1 cellular context compared by ENCODE assay signal in the genomic region with DNA sequence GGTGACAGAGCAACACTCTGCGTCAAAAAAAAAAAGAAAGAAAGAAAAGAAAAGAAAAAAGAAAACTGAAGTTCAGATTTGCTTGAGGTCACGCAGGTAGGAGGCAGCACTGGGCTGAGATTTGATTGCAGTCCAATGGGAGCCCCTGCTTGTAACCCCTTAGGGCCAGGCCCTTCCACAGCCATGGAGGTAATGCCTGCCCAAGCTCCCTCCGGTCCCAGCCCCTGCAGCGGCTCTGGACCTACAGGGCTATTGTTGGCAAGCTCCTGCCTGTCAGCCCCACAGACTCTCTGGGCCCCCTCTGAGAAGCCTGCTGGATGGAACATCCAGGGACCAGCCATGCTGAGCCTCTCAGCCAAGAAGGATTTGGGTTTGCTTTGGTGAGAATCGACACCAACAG.
TF ChIP-seq lines count a peak whose summit lies in the region.

No MANE protein-coding gene starts in this region.

TF ChIP-seq in H1, 55 proteins besides CTCF, POLR2A, EP300 and RAD21:
- no peak for TF ChIP-seq ASH2L (IDR thresholded peaks at IDR 0.05; ENCODE audit: low read length)
